9 cellular contexts compared by ENCODE assay signal in the genomic region with DNA sequence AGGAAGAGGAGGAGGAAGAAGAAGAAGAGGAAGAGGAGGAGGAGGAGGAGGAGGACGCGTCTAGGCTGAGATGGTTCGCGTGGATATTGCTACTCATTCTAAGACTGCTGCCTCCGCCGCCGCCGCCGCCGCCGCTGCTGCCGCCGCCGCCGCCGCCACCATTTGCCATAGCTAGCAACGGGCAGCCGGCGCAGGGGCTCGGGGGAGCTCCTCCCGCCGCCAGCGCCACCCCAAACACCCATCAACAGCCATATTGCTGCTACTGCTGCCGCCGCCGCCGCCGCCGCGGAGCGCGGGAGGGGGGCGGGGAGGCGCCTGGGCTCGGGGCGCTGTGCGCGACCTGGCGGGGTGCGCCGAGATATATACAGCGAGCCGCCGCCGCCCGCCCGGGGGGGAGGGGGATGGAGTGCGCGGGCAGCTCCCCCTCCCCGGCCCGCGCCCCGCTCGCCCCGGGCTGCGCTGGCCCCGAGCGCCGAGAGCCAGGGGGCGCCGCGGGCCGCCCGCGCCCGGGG. TPM values are rescaled to one million over a fixed set of nuclear protein-coding genes. Genes with fewer than 3 reads are reported as not detected.
A peak's percentile ranks its signal among the peaks of the same experiment; 100 is the strongest.
DNase-seq lines count a peak whose midpoint lies in the region; ATAC-seq and TF ChIP-seq lines count a peak whose summit lies in the region.
"Had no signal": no experiment of that assay in that cellular context is flagged by ENCODE, and none has a peak within 500 bp of the region (broad histone marks: within the 10 kb centered on the region; RNA-seq: fewer than 3 reads in every experiment).

A gene (minus strand): TSS at position 335 of the 512 bp plus-strand sequence.

- H3K27me3 ChIP-seq in lower lobe of right lung (ENCODE audit: low read depth): peaks cover 38% of the 10 kb centered on the region
- H3K27me3 ChIP-seq in testis: no peaks in the 10 kb centered on the region

- intact Hi-C loops in lower lobe of right lung (cut with DNase I) (loop anchor here (10.0 kb wide), 1 partner anchor 143 kb away; no protein-coding TSS in a partner anchor), testis (cut with DNase I; ENCODE audit: low total_unique reads) (loop anchor here (5.0 kb wide), 2 partner anchors 245 to 460 kb away; no protein-coding TSS in a partner anchor)

- 0 to 2% methylated on average over 4 to 57 of the region's 66 CpGs for WGBS in testis, 2 donors

- H3K36me3 ChIP-seq in lower lobe of right lung (no peaks in the 10 kb centered on the region), testis (ENCODE audit: low read depth, missing control alignments) (no peaks in the 10 kb centered on the region)

- H3K27ac ChIP-seq in cingulate gyrus (ENCODE audit: low read depth, low read length): peak within 1 kb of the TSS; percentile 75
- no peak within 1 kb of the TSS for H3K27ac ChIP-seq in lower lobe of right lung
- no peak within 1 kb of the TSS for H3K27ac ChIP-seq in testis

- TF ChIP-seq POLR2A in testis (IDR thresholded peaks at IDR 0.05) (no peak), erythroblast (IDR thresholded peaks at IDR 0.05; ENCODE audit: low read length) (no peak)

- peak; percentile 24 to 39 for ATAC-seq in lower lobe of right lung
- no peak for ATAC-seq in HG03457 (IDR thresholded peaks at IDR 0.05; ENCODE audit: unreplicated experiment)

- no peak for TF ChIP-seq CTCF in lower lobe of right lung (IDR thresholded peaks at IDR 0.05)
- no peak for TF ChIP-seq CTCF in testis (IDR thresholded peaks at IDR 0.05)

- peak; percentile 31 to 76 (median 75) for DNase-seq in NCI-H1417 (lab: John Stamatoyannopoulos, UW)
- no peak for DNase-seq in NCI-H1417 treated with DMSO at 0.1 percent for 48 hours (lab: John Stamatoyannopoulos, UW)
- peak; percentile 47 for DNase-seq in NCI-H2227 (lab: John Stamatoyannopoulos, UW; ENCODE audit: unreplicated experiment)
- DNase-seq in lower lobe of right lung: peak; percentile 53
- no peak for DNase-seq in testis
- DNase-seq in erythroblast (lab: John Stamatoyannopoulos, UW): no peak
- DNase-seq: CD4-positive, CD25-positive, alpha-beta regulatory T cell had no signal

- H3K9me3 ChIP-seq in lower lobe of right lung (no peaks in the 10 kb centered on the region), testis (no peaks in the 10 kb centered on the region)

- peak within 1 kb of the TSS; percentile 53 for H3K4me3 ChIP-seq in lower lobe of right lung
- H3K4me3 ChIP-seq in testis: peak within 1 kb of the TSS; percentile 43 to 61

- H3K4me1 ChIP-seq in lower lobe of right lung (peaks cover 4% of the 10 kb centered on the region), testis (peaks cover 3% of the 10 kb centered on the region)

RNA-seq across cellular contexts. Expression of the gene that starts here (rescaled TPM):
- total RNA-seq in lower lobe of right lung (41.3 TPM), testis (10 to 100 TPM; 13.6 to 24.7 TPM)
- polyA plus RNA-seq in testis (ENCODE audit: insufficient read depth, low read depth, low replicate concordance): 36.1 TPM
- total RNA-seq: CD4-positive, CD25-positive, alpha-beta regulatory T cell had no signal
- polyA plus RNA-seq: CD4-positive, CD25-positive, alpha-beta regulatory T cell had no signal

Comparison
In these comparisons a context has a peak if more than half of its experiments do, and no peak if none do; other contexts are left out.
1. DNase-seq: peak in NCI-H1417 (3 of 3), NCI-H2227 (single experiment) and lower lobe of right lung (single experiment); none in NCI-H1417 treated with DMSO at 0.1 percent for 48 hours (single experiment), testis (single experiment) and erythroblast (0 of 2).